In genomic region chr18:23568739-23569138, GRCh38 we compare ENCODE assay signal across 22 cellular contexts. TPM values are rescaled to one million over a fixed set of nuclear protein-coding genes. Genes with fewer than 3 reads are reported as not detected.
DNase-seq lines count a peak whose midpoint lies in the region; ATAC-seq and TF ChIP-seq lines count a peak whose summit lies in the region.
"Had no signal": no experiment of that assay in that cellular context is flagged by ENCODE, and none has a peak within 500 bp of the region (broad histone marks: within the 10 kb centered on the region; RNA-seq: fewer than 3 reads in every experiment).

No MANE protein-coding gene starts in this region.

- TF ChIP-seq CTCF in breast epithelium (IDR thresholded peaks at IDR 0.05) (no peak), mammary epithelial cell (conservative IDR thresholded peaks at IDR 0.05 in 1 of 2, IDR thresholded peaks at IDR 0.05 in 1 of 2; ENCODE audit: extremely low read depth in 1 of 2, insufficient read depth in 1 of 2, low read depth in 1 of 2, low read length in 2 of 2) (no peak), fibroblast of villous mesenchyme (IDR thresholded peaks at IDR 0.05; ENCODE audit: insufficient read depth, low read depth, low read length) (no peak), prostate gland (IDR thresholded peaks at IDR 0.05) (no peak)

- 64% methylated on average over 5 of the region's 5 CpGs for WGBS in mammary epithelial cell (ENCODE audit: low coverage, missing lambda C conversion rate)
- WGBS in prostate gland: 29% methylated on average over 5 of the region's 5 CpGs

- H3K4me1 ChIP-seq in breast epithelium (peaks cover 0 to 3% of the 10 kb centered on the region in 2 donors), mammary epithelial cell (ENCODE audit: insufficient read depth, low read length) (peaks cover 17% of the 10 kb centered on the region), prostate gland (replicated peaks) (no peaks in the 10 kb centered on the region)

- no peak for ATAC-seq in GM18870 (IDR thresholded peaks at IDR 0.05; ENCODE audit: unreplicated experiment)
- ATAC-seq in GM21381 (IDR thresholded peaks at IDR 0.05; ENCODE audit: unreplicated experiment): no peak

- CTCF ChIA-PET in mammary epithelial cell (lab: Charles Lee; ENCODE audit: low non-redundant PET): no interaction called here

- no peaks in the 10 kb centered on the region for H4K20me1 ChIP-seq in mammary epithelial cell (ENCODE audit: insufficient read depth, low read length)

- TF ChIP-seq POLR2A in breast epithelium (IDR thresholded peaks at IDR 0.05) (no peak), prostate gland (IDR thresholded peaks at IDR 0.05) (no peak)

- no peak overlapping the region for H3K4me3 ChIP-seq in breast epithelium
- H3K4me3 ChIP-seq in mammary epithelial cell (replicated peaks in 1 of 3; ENCODE audit: insufficient read depth in 1 of 3, low read depth in 2 of 3, low read length in 3 of 3): no peak overlapping the region
- H3K4me3 ChIP-seq in fibroblast of villous mesenchyme (ENCODE audit: low read depth, low read length): no peak overlapping the region
- peak overlapping the region in 1 of 2 donors; percentile 2 for H3K4me3 ChIP-seq in prostate gland
- H3K4me3 ChIP-seq: BLaER1 treated with 17β-estradiol and CSF1 and Interleukin-3, amounts not matched to agents 10 nM and 100 nM; MG63 had no signal

- H3K9me3 ChIP-seq in breast epithelium (no peaks in the 10 kb centered on the region), mammary epithelial cell (replicated peaks; ENCODE audit: insufficient read depth, low read length) (no peaks in the 10 kb centered on the region), prostate gland (no peaks in the 10 kb centered on the region)
- H3K9me3 ChIP-seq: BLaER1 treated with 17β-estradiol and CSF1 and Interleukin-3, amounts not matched to agents 10 nM and 100 nM; MG63; SK-N-SH had no signal

- H3K27ac ChIP-seq in breast epithelium (peak overlapping the region; percentile 34 to 50), mammary epithelial cell (ENCODE audit: insufficient read depth, low read depth, low read length) (no peak overlapping the region), prostate gland (peak overlapping the region; percentile 38 to 65)
- H3K27ac ChIP-seq: BLaER1 treated with 17β-estradiol and CSF1 and Interleukin-3, amounts not matched to agents 10 nM and 100 nM; RWPE1 had no signal

- dilution Hi-C loops in mammary epithelial cell (cut with HindIII; ENCODE audit: low sequenced_read_pairs): no loop called here

- in situ Hi-C loops in mammary epithelial cell (cut with MboI; ENCODE audit: low sequenced_read_pairs in 2 of 2): no loop called here

- DNase-seq in breast epithelium (ENCODE audit: low spot score in 2 of 2) (no peak), mammary epithelial cell (no peak), fibroblast of villous mesenchyme (ENCODE audit: low read depth) (peak; percentile 25), prostate gland (ENCODE audit: low spot score) (no peak), NCI-H69 (lab: John Stamatoyannopoulos, UW) (no peak)
- DNase-seq: 8988T; DMS53; GDM1; Karpas-422; MG63; NCI-H1417; NCI-H187; NCI-H2107; NCI-H510A treated with DMSO at 0.1 percent for 48 hours; NCI-H774; NK-92 treated with Interleukin-12 subunit alpha and Interleukin-12 subunit beta, amount 100 ng/mL, for 24 hours; SHP77 treated with DMSO at 0.1 percent for 48 hours; SK-N-SH had no signal

- no peak overlapping the region for H2AFZ ChIP-seq in mammary epithelial cell (ENCODE audit: low read depth, low read length)

- H3K36me3 ChIP-seq in breast epithelium (no peaks in the 10 kb centered on the region), mammary epithelial cell (ENCODE audit: insufficient read depth, low read length) (peaks cover 35% of the 10 kb centered on the region), prostate gland (no peaks in the 10 kb centered on the region)

- H3K27me3 ChIP-seq in breast epithelium: no peaks in the 10 kb centered on the region
- no peaks in the 10 kb centered on the region for H3K27me3 ChIP-seq in mammary epithelial cell (ENCODE audit: insufficient read depth, low read length)
- no peaks in the 10 kb centered on the region for H3K27me3 ChIP-seq in prostate gland (replicated peaks; ENCODE audit: insufficient read depth)
- H3K27me3 ChIP-seq: MG63 had no signal

- H3K9ac ChIP-seq in mammary epithelial cell (ENCODE audit: insufficient read depth, low read length): no peak overlapping the region
- H3K9ac ChIP-seq: BLaER1 treated with 17β-estradiol and CSF1 and Interleukin-3, amounts not matched to agents 10 nM and 100 nM; SK-N-SH had no signal

- BruUV-seq in mammary epithelial cell (replicated peaks; lab: Mats Ljungman, UMichigan): no TSS peak

- H3K4me2 ChIP-seq in mammary epithelial cell (ENCODE audit: insufficient read depth, low read depth, low read length): no peak overlapping the region
- H3K4me2 ChIP-seq: BLaER1 treated with 17β-estradiol and CSF1 and Interleukin-3, amounts not matched to agents 10 nM and 100 nM; SK-N-SH had no signal

- peaks cover 46% of the 10 kb centered on the region for H3K79me2 ChIP-seq in mammary epithelial cell (ENCODE audit: insufficient read depth, low read length)

- intact Hi-C loops in breast epithelium (cut with DNase I; ENCODE audit: low total_unique reads) (no loop called here), mammary epithelial cell (cut with micrococcal nuclease) (no loop called here), prostate gland (cut with DNase I) (no loop called here)

RNA-seq across cellular contexts. Expression of gene NPC1, which starts 17.6 kb away (rescaled TPM):
- 100 to 1,000 TPM in 1 of 3 donors, 10 to 100 TPM in 2; 39.5 to 100 (median 81.3) TPM for total RNA-seq in breast epithelium
- 100 to 1,000 TPM in 1 of 2 donors, 10 to 100 TPM in 1; 83.4 to 104 TPM for total RNA-seq in mammary epithelial cell
- 99.0 TPM for polyA plus RNA-seq in mammary epithelial cell
- polyA minus RNA-seq in mammary epithelial cell: 370 TPM
- total RNA-seq in fibroblast of villous mesenchyme: 34.5 and 38.4 TPM in 2 replicates
- 10 to 100 TPM; 32.0 to 63.5 TPM for total RNA-seq in prostate gland
